Comparison of ENCODE assay signal across 16 cellular contexts in the genomic region with DNA sequence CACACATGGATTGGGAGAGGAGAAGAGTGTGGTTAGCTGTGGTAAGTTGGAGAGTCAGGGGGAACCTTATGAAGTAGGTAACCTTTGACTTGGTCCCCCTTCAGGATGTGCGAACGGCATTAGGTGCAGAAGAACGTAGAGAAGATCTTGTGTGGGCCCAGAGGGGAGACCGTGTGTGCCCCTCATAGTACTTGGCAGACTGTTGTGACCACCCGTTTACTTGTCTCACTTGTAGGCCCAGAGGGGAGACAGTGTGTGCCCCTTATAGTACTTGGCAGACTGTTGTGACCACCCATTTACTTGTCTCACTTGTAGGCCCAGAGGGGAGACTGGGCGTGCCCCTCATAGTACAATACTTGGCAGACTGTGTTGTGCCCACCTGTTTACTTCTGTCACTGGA. TPM values are rescaled to one million over a fixed set of nuclear protein-coding genes. Genes with fewer than 3 reads are reported as not detected.
DNase-seq lines count a peak whose midpoint lies in the region; ATAC-seq and TF ChIP-seq lines count a peak whose summit lies in the region.
"Had no signal": no experiment of that assay in that cellular context is flagged by ENCODE, and none has a peak within 500 bp of the region (broad histone marks: within the 10 kb centered on the region; RNA-seq: fewer than 3 reads in every experiment).

No MANE protein-coding gene starts in this region.

- ATAC-seq in CD8-positive, alpha-beta T cell, result no peak
- ATAC-seq in activated naive CD8-positive, alpha-beta T cell treated with anti-CD3 and anti-CD28 coated beads, Interleukin-2, amount 50 U/mL, for 24 hours, result no peak

- intact Hi-C loops in CD8-positive, alpha-beta T cell (cut with DNase I, micrococcal nuclease), result no loop called here

- peaks cover 54% of the 10 kb centered on the region for H3K36me3 Mint-ChIP-seq in CD8-positive, alpha-beta T cell
- peaks cover 63% of the 10 kb centered on the region for H3K36me3 Mint-ChIP-seq in activated naive CD8-positive, alpha-beta T cell treated with anti-CD3 and anti-CD28 coated beads, Interleukin-2, amount 50 U/mL, for 24 hours (ENCODE audit: low read depth)
- peaks cover 46% of the 10 kb centered on the region for H3K36me3 Mint-ChIP-seq in nephron (ENCODE audit: low read depth)

- H3K36me3 ChIP-seq in CD8-positive, alpha-beta T cell (ENCODE audit: insufficient read depth, low read length), result peaks cover 24% of the 10 kb centered on the region
- peaks cover 37 to 45% of the 10 kb centered on the region in 2 experiments for H3K36me3 ChIP-seq in HEK293 (ENCODE audit: control insufficient read depth in 2 of 2, insufficient read depth in 1 of 2, low read length in 2 of 2)
- H3K36me3 ChIP-seq in MG63, result peaks cover 62% of the 10 kb centered on the region

- H3K27ac Mint-ChIP-seq in CD8-positive, alpha-beta T cell, result peak overlapping the region; percentile 27
- peak overlapping the region; percentile 67 for H3K27ac Mint-ChIP-seq in activated naive CD8-positive, alpha-beta T cell treated with anti-CD3 and anti-CD28 coated beads, Interleukin-2, amount 50 U/mL, for 24 hours
- no peak overlapping the region for H3K27ac Mint-ChIP-seq in nephron

- H3K27me3 ChIP-seq in CD8-positive, alpha-beta T cell (ENCODE audit: insufficient read depth, low read length), result no peaks in the 10 kb centered on the region
- no peaks in the 10 kb centered on the region for H3K27me3 ChIP-seq in MG63
- H3K27me3 ChIP-seq: right atrium auricular region had no signal

- CTCF ChIA-PET in CD8-positive, alpha-beta T cell (lab: Charles Lee), result no interaction called here
- CTCF ChIA-PET in HEK293 (lab: Yijun Ruan, JAX), result no interaction called here

- H3K4me3 ChIP-seq in CD8-positive, alpha-beta T cell (ENCODE audit: low read depth, low read length), result no peak overlapping the region
- no peak overlapping the region for H3K4me3 ChIP-seq in HEK293 (ENCODE audit: low read depth, low read length)
- H3K4me3 ChIP-seq in MG63, result no peak overlapping the region
- H3K4me3 ChIP-seq: right atrium auricular region had no signal

- peaks cover 41% of the 10 kb centered on the region for H3K4me1 Mint-ChIP-seq in CD8-positive, alpha-beta T cell (ENCODE audit: low read depth)
- H3K4me1 Mint-ChIP-seq in activated naive CD8-positive, alpha-beta T cell treated with anti-CD3 and anti-CD28 coated beads, Interleukin-2, amount 50 U/mL, for 24 hours, result peaks cover 39% of the 10 kb centered on the region
- H3K4me1 Mint-ChIP-seq in nephron, result peaks cover 31% of the 10 kb centered on the region

- H3K27ac ChIP-seq in CD8-positive, alpha-beta T cell (ENCODE audit: low read depth, low read length), result no peak overlapping the region
- no peak overlapping the region for H3K27ac ChIP-seq in HEK293 (ENCODE audit: extremely low read depth, low read depth, low read length)
- H3K27ac ChIP-seq: right atrium auricular region, SK-N-MC had no signal

- DNase-seq in CD8-positive, alpha-beta T cell, result no peak
- DNase-seq in activated naive CD8-positive, alpha-beta T cell treated with anti-CD3 and anti-CD28 coated beads, Interleukin-2, amount 50 U/mL, for 24 hours, result no peak
- DNase-seq in NCI-H2029 treated with DMSO at 0.1 percent for 48 hours (lab: John Stamatoyannopoulos, UW), result no peak
- no peak for DNase-seq in DMS153 treated with DMSO at 0.1 percent for 48 hours (lab: John Stamatoyannopoulos, UW; ENCODE audit: unreplicated experiment)
- no peak for DNase-seq in MG63
- DNase-seq: activated naive CD4-positive, alpha-beta T cell; HCEC 1CT; head of caudate nucleus; NCI-H1092; NCI-H226 had no signal

- no peaks in the 10 kb centered on the region for H3K27me3 Mint-ChIP-seq in CD8-positive, alpha-beta T cell (ENCODE audit: low read depth)
- no peaks in the 10 kb centered on the region for H3K27me3 Mint-ChIP-seq in activated naive CD8-positive, alpha-beta T cell treated with anti-CD3 and anti-CD28 coated beads, Interleukin-2, amount 50 U/mL, for 24 hours
- H3K27me3 Mint-ChIP-seq in nephron (ENCODE audit: low read depth), result no peaks in the 10 kb centered on the region

- no peaks in the 10 kb centered on the region for H3K9me3 ChIP-seq in CD8-positive, alpha-beta T cell (ENCODE audit: low read length)
- H3K9me3 ChIP-seq in HEK293 (ENCODE audit: control insufficient read depth, insufficient read depth, low read depth, low read length), result no peaks in the 10 kb centered on the region
- no peaks in the 10 kb centered on the region for H3K9me3 ChIP-seq in MG63
- H3K9me3 ChIP-seq: right atrium auricular region had no signal

- TF ChIP-seq CTCF in CD8-positive, alpha-beta T cell (IDR thresholded peaks at IDR 0.05), result no peak
- TF ChIP-seq CTCF in HEK293 (tag by site-specific recombination; IDR thresholded peaks at IDR 0.05), result no peak
- TF ChIP-seq CTCF in nephron (IDR thresholded peaks at IDR 0.05; ENCODE audit: unreplicated experiment in 3 of 3), result no peak

- H3K4me3 Mint-ChIP-seq in CD8-positive, alpha-beta T cell, result peak overlapping the region; percentile 45
- peak overlapping the region; percentile 97 for H3K4me3 Mint-ChIP-seq in activated naive CD8-positive, alpha-beta T cell treated with anti-CD3 and anti-CD28 coated beads, Interleukin-2, amount 50 U/mL, for 24 hours
- H3K4me3 Mint-ChIP-seq in nephron, result peak overlapping the region; percentile 54 to 75 (median 70)

- POLR2A ChIA-PET in CD8-positive, alpha-beta T cell (lab: Charles Lee), result no interaction called here
- POLR2A ChIA-PET in HEK293 (lab: Yijun Ruan, JAX), result interaction anchor here (0.7 kb wide), 3 partner anchors 52 to 59 kb away, joined by 3 to 6 read pairs (median 6); no protein-coding TSS in a partner anchor

- no peaks in the 10 kb centered on the region for H3K9me3 Mint-ChIP-seq in CD8-positive, alpha-beta T cell
- H3K9me3 Mint-ChIP-seq in activated naive CD8-positive, alpha-beta T cell treated with anti-CD3 and anti-CD28 coated beads, Interleukin-2, amount 50 U/mL, for 24 hours, result no peaks in the 10 kb centered on the region
- H3K9me3 Mint-ChIP-seq in nephron, result no peaks in the 10 kb centered on the region

- H3K4me1 ChIP-seq in CD8-positive, alpha-beta T cell (ENCODE audit: insufficient read depth, low read length), result peaks cover 27% of the 10 kb centered on the region
- H3K4me1 ChIP-seq in HEK293 (ENCODE audit: control insufficient read depth, insufficient read depth, low read length), result peaks cover 2% of the 10 kb centered on the region; the same call in 1 of the 2 replicates

TF ChIP-seq in HEK293, 187 proteins besides CTCF, POLR2A, EP300 and RAD21:
- TF ChIP-seq ZNF600 (tag by site-specific recombination; IDR thresholded peaks at IDR 0.05), result no peak
- TF ChIP-seq HOXD13 (CRISPR knock-in tag; IDR thresholded peaks at IDR 0.05; ENCODE audit: borderline replicate concordance), result no peak
- TF ChIP-seq ZNF133 (tag by site-specific recombination; IDR thresholded peaks at IDR 0.05), result no peak
- no peak for TF ChIP-seq ZFP69B (tag by site-specific recombination; IDR thresholded peaks at IDR 0.05)
- TF ChIP-seq ZNF510 (tag by site-specific recombination; IDR thresholded peaks at IDR 0.05; ENCODE audit: insufficient replicate concordance), result no peak
- 0 out of 2 replicates have a peak, but pooled peaks have one; percentile 3 for TF ChIP-seq ZNF121 (tag by site-specific recombination; IDR thresholded peaks at IDR 0.05)

RNA-seq across cellular contexts. Expression of gene GTPBP4, which starts 2.6 kb away (rescaled TPM):
- 10 to 100 TPM; 78.2 to 84.2 TPM for total RNA-seq in CD8-positive, alpha-beta T cell
- total RNA-seq in MG63 (2014; rRNA removed; shearing (Covaris generic); ENCODE audit: low replicate concordance), result 71.2 and 71.3 TPM in 2 replicates

RNA-seq across cellular contexts. Expression of gene IDI2, which starts 34.9 kb away (rescaled TPM):
- not detected for total RNA-seq in CD8-positive, alpha-beta T cell
- not detected in 2 replicates for total RNA-seq in MG63 (2014; rRNA removed; shearing (Covaris generic); ENCODE audit: low replicate concordance)
- total RNA-seq: cerebellum, epithelial cell of proximal tubule had no signal

RNA-seq across cellular contexts. Expression of gene IDI1, which starts 58.1 kb away (rescaled TPM):
- 100 to 1,000 TPM; 307 to 317 TPM for total RNA-seq in CD8-positive, alpha-beta T cell
- total RNA-seq in MG63 (2014; rRNA removed; shearing (Covaris generic); ENCODE audit: low replicate concordance), result 53.1 and 96.2 TPM in 2 replicates

RNA-seq across cellular contexts. Expression of gene LARP4B, which starts 59.3 kb away (rescaled TPM):
- total RNA-seq in CD8-positive, alpha-beta T cell, result 10 to 100 TPM; 32.5 to 32.7 TPM
- 11.1 and 13.4 TPM in 2 replicates for total RNA-seq in MG63 (2014; rRNA removed; shearing (Covaris generic); ENCODE audit: low replicate concordance)

Comparison
In these comparisons a context has a peak if more than half of its experiments do, and no peak if none do; other contexts are left out.
1. H3K27ac Mint-ChIP-seq: peak in CD8-positive, alpha-beta T cell (single experiment) and activated naive CD8-positive, alpha-beta T cell treated with anti-CD3 and anti-CD28 coated beads, Interleukin-2, amount 50 U/mL, for 24 hours (single experiment); none in nephron (0 of 3).
2. H3K4me3 Mint-ChIP-seq: peak in every context shown above with its lines; median percentile 97 in activated naive CD8-positive, alpha-beta T cell treated with anti-CD3 and anti-CD28 coated beads, Interleukin-2, amount 50 U/mL, for 24 hours; 70 in nephron; 45 in CD8-positive, alpha-beta T cell.